26 cellular contexts compared by ENCODE assay signal in genomic region chr16:86764551-86764950, GRCh38.
DNase-seq lines count a peak whose midpoint lies in the region; ATAC-seq, FAIRE-seq and TF ChIP-seq lines count a peak whose summit lies in the region.
"Had no signal": no experiment of that assay in that cellular context is flagged by ENCODE, and none has a peak within 500 bp of the region (broad histone marks: within the 10 kb centered on the region; RNA-seq: fewer than 3 reads in every experiment).

No MANE protein-coding gene starts in this region.

- POLR2A ChIA-PET in SK-N-SH (lab: Yijun Ruan, JAX) = no interaction called here
- POLR2A ChIA-PET in GM12878 (lab: Charles Lee) = interaction anchor here (0.7 kb wide), 1 partner anchor 209 kb away, joined by 3 read pairs; no protein-coding TSS in a partner anchor

- no peak for FAIRE-seq in GM12878 (lab: Jason Lieb, UNC)
- FAIRE-seq: A204.1, D721Med, GM12891, GM18507 had no signal

- H3K36me3 ChIP-seq in SK-N-SH (replicated peaks in 1 of 2; ENCODE audit: control insufficient read depth in 1 of 2, insufficient read depth in 2 of 2, low read length in 1 of 2) (no peaks in the 10 kb centered on the region), GM12878 (ENCODE audit: control insufficient read depth in 2 of 2, insufficient read depth in 2 of 2, low read length in 1 of 2) (no peaks in the 10 kb centered on the region), spleen (no peaks in the 10 kb centered on the region)
- H3K36me3 ChIP-seq: BE2C; BLaER1 treated with 17β-estradiol and CSF1 and Interleukin-3, amounts not matched to agents 10 nM and 100 nM had no signal

- no peaks in the 10 kb centered on the region for H3K9me2 ChIP-seq in SK-N-SH

- SMC1A ChIA-PET in GM12878 (lab: Charles Lee; ENCODE audit: uncharacterized antibody, unreplicated experiment) = interaction anchor here (1.0 to 2.0 kb wide), 5 partner anchors 8 to 200 kb away, joined by 3 to 5 read pairs (median 3); no protein-coding TSS in a partner anchor

- no peak for ATAC-seq in SK-N-SH treated with all-trans-retinoic acid at 6 μM for 48 hours
- no peak for ATAC-seq in GM12878
- no peak for ATAC-seq in GM21723 (IDR thresholded peaks at IDR 0.05; ENCODE audit: unreplicated experiment)

- H3K4me2 ChIP-seq in SK-N-SH (peak overlapping the region; percentile 86; the same call in 1 of the 2 replicates), GM12878 (ENCODE audit: control insufficient read depth, insufficient read depth) (no peak overlapping the region)
- H3K4me2 ChIP-seq: BLaER1 treated with 17β-estradiol and CSF1 and Interleukin-3, amounts not matched to agents 10 nM and 100 nM had no signal

- RAD21 ChIA-PET in GM12878 (lab: Charles Lee; ENCODE audit: unreplicated experiment) = interaction anchor here (0.8 to 1.4 kb wide), 2 partner anchors 100 to 200 kb away, joined by 3 read pairs; no protein-coding TSS in a partner anchor

- H3F3A ChIP-seq in SK-N-SH (replicated peaks; ENCODE audit: insufficient read depth) = peaks cover 38% of the 10 kb centered on the region

- H4K20me1 ChIP-seq in SK-N-SH (ENCODE audit: insufficient read depth) = no peaks in the 10 kb centered on the region
- no peaks in the 10 kb centered on the region for H4K20me1 ChIP-seq in GM12878 (ENCODE audit: control insufficient read depth, insufficient read depth)
- H4K20me1 ChIP-seq: BLaER1 treated with 17β-estradiol and CSF1 and Interleukin-3, amounts not matched to agents 10 nM and 100 nM had no signal

- no peak for TF ChIP-seq POLR2A in GM12878 (IDR thresholded peaks at IDR 0.05; ENCODE audit: low read depth, low read length)
- TF ChIP-seq POLR2A in spleen (IDR thresholded peaks at IDR 0.05) = no peak

- 12% methylated on average over 4 of the region's 4 CpGs for WGBS in SK-N-SH (ENCODE audit: low lambda C conversion rate)
- 15% methylated on average over 4 of the region's 4 CpGs for WGBS in GM12878 (ENCODE audit: insufficient coverage, insufficient replicate concordance, low lambda C conversion rate, missing lambda C conversion rate)
- 76 to 88% (median 82%) methylated on average over 4 of the region's 4 CpGs for WGBS in spleen, 5 donors

- H3K27me3 ChIP-seq in SK-N-SH (ENCODE audit: insufficient read depth) (no peaks in the 10 kb centered on the region), GM12878 (replicated peaks in 1 of 2; ENCODE audit: control insufficient read depth in 2 of 2, insufficient read depth in 2 of 2, low read length in 1 of 2) (no peaks in the 10 kb centered on the region), spleen (replicated peaks in 1 of 7) (peaks cover 0 to 82% (median 11%) of the 10 kb centered on the region in 7 donors)

- intact Hi-C loops in GM12878 (cut with micrococcal nuclease; ENCODE audit: unreplicated experiment) (loop anchor here (10.0 kb wide), 1 partner anchor 200 kb away; the partner anchor contains the start of gene FOXC2), spleen (cut with DNase I; ENCODE audit: low total_unique reads) (no loop called here)

- H3K9ac ChIP-seq in SK-N-SH (no peak overlapping the region), GM12878 (ENCODE audit: control insufficient read depth, insufficient read depth, low read length) (no peak overlapping the region)
- H3K9ac ChIP-seq: BLaER1 treated with 17β-estradiol and CSF1 and Interleukin-3, amounts not matched to agents 10 nM and 100 nM had no signal

- H3K4me1 ChIP-seq in SK-N-SH (ENCODE audit: control insufficient read depth in 1 of 2, insufficient read depth in 2 of 2, low read depth in 1 of 2, low read length in 1 of 2) (peaks cover 11% of the 10 kb centered on the region in 2 experiments; a peak in 2 of 4 replicates), GM12878 (ENCODE audit: control insufficient read depth, insufficient read depth, low read length) (no peaks in the 10 kb centered on the region), spleen (peaks cover 0 to 9% (median 0%) of the 10 kb centered on the region in 6 donors)
- H3K4me1 ChIP-seq: BE2C had no signal

- H3K79me2 ChIP-seq in SK-N-SH (ENCODE audit: insufficient read depth) (peaks cover 27% of the 10 kb centered on the region), GM12878 (ENCODE audit: control insufficient read depth, insufficient read depth, low read length) (no peaks in the 10 kb centered on the region)

- TF ChIP-seq EP300 in SK-N-SH (IDR thresholded peaks at IDR 0.05; ENCODE audit: borderline replicate concordance in 1 of 2, low read depth in 1 of 2, low read length in 1 of 2) (no peak), GM12878 (IDR thresholded peaks at IDR 0.05; ENCODE audit: borderline replicate concordance in 1 of 2, control insufficient read depth in 1 of 2, low read depth in 2 of 2, low read length in 2 of 2) (no peak)

- in situ Hi-C loops in GM12878 (cut with MboI) = no loop called here

- no peak overlapping the region for H2AFZ ChIP-seq in SK-N-SH (ENCODE audit: low read depth)
- no peak overlapping the region for H2AFZ ChIP-seq in GM12878 (ENCODE audit: control insufficient read depth, low read depth, low read length)

- no peak for TF ChIP-seq CTCF in SK-N-SH (IDR thresholded peaks at IDR 0.05)
- TF ChIP-seq CTCF in GM12878 (IDR thresholded peaks at IDR 0.05 in 2 of 3, conservative IDR thresholded peaks at IDR 0.05 in 1 of 3; ENCODE audit: control insufficient read depth in 2 of 3, extremely low read depth in 1 of 3, insufficient read depth in 1 of 3, low read depth in 3 of 3, low read length in 3 of 3) = no peak
- no peak for TF ChIP-seq CTCF in spleen (IDR thresholded peaks at IDR 0.05 in 8 of 11, conservative IDR thresholded peaks at IDR 0.05 in 3 of 11)

- CTCF ChIA-PET in SK-N-SH (lab: Yijun Ruan, JAX) = no interaction called here
- CTCF ChIA-PET in GM12878 (lab: Yijun Ruan, JAX) = interaction anchor here (0.9 to 1.9 kb wide), 3 partner anchors 10 to 200 kb away, joined by 3 to 4 read pairs (median 4); no protein-coding TSS in a partner anchor

- TF ChIP-seq RAD21 in SK-N-SH (IDR thresholded peaks at IDR 0.05; ENCODE audit: low read length) (no peak), GM12878 (IDR thresholded peaks at IDR 0.05; ENCODE audit: insufficient read depth, low read depth, low read length) (no peak)

- no peaks in the 10 kb centered on the region for H3K9me3 ChIP-seq in SK-N-SH
- H3K9me3 ChIP-seq in GM12878 (replicated peaks; ENCODE audit: control insufficient read depth, insufficient read depth, low read length) = no peaks in the 10 kb centered on the region
- H3K9me3 ChIP-seq in spleen = peaks cover 0 to 5% (median 0%) of the 10 kb centered on the region in 8 donors
- H3K9me3 ChIP-seq: BE2C; BLaER1 treated with 17β-estradiol and CSF1 and Interleukin-3, amounts not matched to agents 10 nM and 100 nM had no signal

- H3K4me3 ChIP-seq in SK-N-SH (ENCODE audit: low read depth in 2 of 2, low read length in 1 of 2) (peak overlapping the region in 1 of 2 experiments; percentile 64; a peak in 1 of 4 replicates), GM12878 (no peak overlapping the region), spleen (no peak overlapping the region)
- H3K4me3 ChIP-seq: BLaER1 treated with 17β-estradiol and CSF1 and Interleukin-3, amounts not matched to agents 10 nM and 100 nM had no signal

- H3K27ac ChIP-seq in SK-N-SH (ENCODE audit: low read depth in 2 of 2, low read length in 1 of 2) (no peak overlapping the region), GM12878 (ENCODE audit: control insufficient read depth, insufficient read depth) (no peak overlapping the region), spleen (no peak overlapping the region)
- H3K27ac ChIP-seq: 22Rv1; BLaER1 treated with 17β-estradiol and CSF1 and Interleukin-3, amounts not matched to agents 10 nM and 100 nM had no signal

- DNase-seq in SK-N-SH (no peak), GM12878 (ENCODE audit: low read depth, low spot score) (no peak), mesenteric fat pad (ENCODE audit: low spot score) (peak; percentile 22), spleen (peak; percentile 4), NCI-H2196 treated with DMSO at 0.1 percent for 48 hours (lab: John Stamatoyannopoulos, UW; ENCODE audit: unreplicated experiment) (no peak), SHP77 treated with DMSO at 0.1 percent for 48 hours (lab: John Stamatoyannopoulos, UW) (no peak)
- DNase-seq: ACHN; AML-193; BE2C; CD4-positive, alpha-beta T cell; CD8-positive, alpha-beta memory T cell; DMS 273 treated with DMSO at 0.1 percent for 48 hours; DMS79; EL; GDM1; GOT3; H7; HCEC 1CT had no signal

- BruUV-seq in GM12878 (replicated peaks; lab: Mats Ljungman, UMichigan) = no TSS peak

TF ChIP-seq in SK-N-SH, 30 proteins besides CTCF, POLR2A, EP300 and RAD21:
- no peak for TF ChIP-seq RFX5 (IDR thresholded peaks at IDR 0.05; ENCODE audit: low read length)
- no peak for TF ChIP-seq SMC3 (IDR thresholded peaks at IDR 0.05; ENCODE audit: low read depth, low read length)
- no peak for TF ChIP-seq NFIC (IDR thresholded peaks at IDR 0.05; ENCODE audit: borderline replicate concordance)
- TF ChIP-seq MXI1 (IDR thresholded peaks at IDR 0.05; ENCODE audit: low read depth, low read length) = no peak
- no peak for TF ChIP-seq TAF1 (IDR thresholded peaks at IDR 0.05; ENCODE audit: borderline replicate concordance, low read depth, low read length)
- no peak for TF ChIP-seq TCF12 (IDR thresholded peaks at IDR 0.05)
- no peak for TF ChIP-seq CHD2 (IDR thresholded peaks at IDR 0.05; ENCODE audit: low read length, partially characterized antibody)

TF ChIP-seq in SK-N-SH treated with all-trans-retinoic acid at 6 μM for 48 hours, 23 proteins besides CTCF, POLR2A, EP300 and RAD21 (continues in another document):
- TF ChIP-seq ZNF70 (CRISPR knock-in tag; IDR thresholded peaks at IDR 0.05) = no peak
- TF ChIP-seq ZC3H10 (CRISPR knock-in tag; IDR thresholded peaks at IDR 0.05) = no peak

TF ChIP-seq in GM12878, 131 proteins besides CTCF, POLR2A, EP300 and RAD21:
- TF ChIP-seq BRCA1 (IDR thresholded peaks at IDR 0.05; ENCODE audit: low read depth, low read length) = no peak
- TF ChIP-seq POU2F2 (IDR thresholded peaks at IDR 0.05; ENCODE audit: borderline replicate concordance, low read depth, low read length) = no peak
- TF ChIP-seq RAD51 (IDR thresholded peaks at IDR 0.05) = peak; percentile 44; the same call in 1 of the 2 replicates
- no peak for TF ChIP-seq CHD2 (IDR thresholded peaks at IDR 0.05; ENCODE audit: borderline replicate concordance, low read depth, low read length)
- TF ChIP-seq, protein P1, sequence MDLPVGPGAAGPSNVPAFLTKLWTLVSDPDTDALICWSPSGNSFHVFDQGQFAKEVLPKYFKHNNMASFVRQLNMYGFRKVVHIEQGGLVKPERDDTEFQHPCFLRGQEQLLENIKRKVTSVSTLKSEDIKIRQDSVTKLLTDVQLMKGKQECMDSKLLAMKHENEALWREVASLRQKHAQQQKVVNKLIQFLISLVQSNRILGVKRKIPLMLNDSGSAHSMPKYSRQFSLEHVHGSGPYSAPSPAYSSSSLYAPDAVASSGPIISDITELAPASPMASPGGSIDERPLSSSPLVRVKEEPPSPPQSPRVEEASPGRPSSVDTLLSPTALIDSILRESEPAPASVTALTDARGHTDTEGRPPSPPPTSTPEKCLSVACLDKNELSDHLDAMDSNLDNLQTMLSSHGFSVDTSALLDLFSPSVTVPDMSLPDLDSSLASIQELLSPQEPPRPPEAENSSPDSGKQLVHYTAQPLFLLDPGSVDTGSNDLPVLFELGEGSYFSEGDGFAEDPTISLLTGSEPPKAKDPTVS (IDR thresholded peaks at IDR 0.05; ENCODE audit: low read depth, low read length) = no peak
- TF ChIP-seq KLF5 (IDR thresholded peaks at IDR 0.05; ENCODE audit: partially characterized antibody) = no peak
- TF ChIP-seq RBBP5 (conservative IDR thresholded peaks at IDR 0.05) = no peak
- TF ChIP-seq IKZF1 (conservative IDR thresholded peaks at IDR 0.05) = no peak

Comparison
In these comparisons a context has a peak if more than half of its experiments do, and no peak if none do; other contexts are left out.
1. DNase-seq: peak in mesenteric fat pad (single experiment) and spleen (single experiment); none in SK-N-SH (single experiment), GM12878 (single experiment), NCI-H2196 treated with DMSO at 0.1 percent for 48 hours (single experiment) and SHP77 treated with DMSO at 0.1 percent for 48 hours (single experiment).